ENCODE assay signal across 8 cellular contexts in genomic region chr3:25592510-25592968, GRCh38.
DNase-seq lines count a peak whose midpoint lies in the region; ATAC-seq and TF ChIP-seq lines count a peak whose summit lies in the region.

No MANE protein-coding gene starts in this region.

- no peaks in the 10 kb centered on the region for H3K27me3 Mint-ChIP-seq in activated B cell treated with CpG ODN at 0.5 μM for 24 hours

- peaks cover 17% of the 10 kb centered on the region for H3K36me3 Mint-ChIP-seq in activated B cell treated with CpG ODN at 0.5 μM for 24 hours (ENCODE audit: low read depth)

- H3K4me3 ChIP-seq in upper lobe of right lung, result no peak overlapping the region

- peak; percentile 18 for ATAC-seq in activated B cell treated with CpG ODN at 0.5 μM for 24 hours (ENCODE audit: low read depth)
- peak; percentile 65 for ATAC-seq in upper lobe of right lung

- CTCF ChIA-PET in activated B cell treated with CpG ODN at 0.5 μM for 24 hours (lab: Charles Lee), result interaction anchor here (1.0 kb wide), 1 partner anchor 8 kb away, joined by 4 read pairs; no protein-coding TSS in a partner anchor

- H3K27ac Mint-ChIP-seq in activated B cell treated with CpG ODN at 0.5 μM for 24 hours, result peak overlapping the region; percentile 27

- no peaks in the 10 kb centered on the region for H3K27me3 ChIP-seq in upper lobe of right lung

- POLR2A ChIA-PET in activated B cell treated with CpG ODN at 0.5 μM for 24 hours (lab: Charles Lee), result no interaction called here

- H3K36me3 ChIP-seq in upper lobe of right lung, result peaks cover 18% of the 10 kb centered on the region

- H3K4me1 ChIP-seq in upper lobe of right lung, result peaks cover 22% of the 10 kb centered on the region

- H3K9me3 Mint-ChIP-seq in activated B cell treated with CpG ODN at 0.5 μM for 24 hours, result peaks cover 5% of the 10 kb centered on the region

- no peaks in the 10 kb centered on the region for H3K4me1 Mint-ChIP-seq in activated B cell treated with CpG ODN at 0.5 μM for 24 hours

- no peak overlapping the region for H3K4me3 Mint-ChIP-seq in activated B cell treated with CpG ODN at 0.5 μM for 24 hours

- TF ChIP-seq CTCF in activated B cell treated with CpG ODN at 0.5 μM for 24 hours (IDR thresholded peaks at IDR 0.05) (no peak), upper lobe of right lung (IDR thresholded peaks at IDR 0.05) (peak; percentile 34)

- peak; percentile 8 for DNase-seq in stimulated activated CD4-positive, alpha-beta T cell treated with anti-CD3 and anti-CD28 coated beads, Interleukin-1b, Interleukin-23, amount 100 ng/mL, for 48 hours
- DNase-seq in stimulated activated CD4-positive, alpha-beta T cell treated with anti-CD3 and anti-CD28 coated beads, Interleukin-4, amount 100 ng/mL, for 1 hour, result no peak
- DNase-seq in activated B cell treated with CpG ODN at 0.5 μM for 24 hours, result no peak
- DNase-seq in iPS-NIHi7 (ENCODE audit: extremely low spot score), result peak; percentile 34
- DNase-seq in upper lobe of right lung, result no peak
- no peak for DNase-seq in midbrain (lab: John Stamatoyannopoulos, UW)
- DNase-seq in NK-92 treated with Interleukin-12 subunit alpha and Interleukin-12 subunit beta, amount 100 ng/mL, for 24 hours (lab: John Stamatoyannopoulos, UW), result no peak
- no peak for DNase-seq in SHP77 treated with DMSO at 0.1 percent for 48 hours (lab: John Stamatoyannopoulos, UW)

- H3K9me3 ChIP-seq in upper lobe of right lung, result no peaks in the 10 kb centered on the region

- intact Hi-C loops in activated B cell treated with CpG ODN at 0.5 μM for 24 hours (cut with micrococcal nuclease) (loop anchor here (5.0 kb wide), 2 partner anchors 820 to 1330 kb away; no protein-coding TSS in a partner anchor), upper lobe of right lung (cut with DNase I) (no loop called here)

- H3K27ac ChIP-seq in upper lobe of right lung, result peak overlapping the region; percentile 12

Comparison
In these comparisons a context has a peak if more than half of its experiments do, and no peak if none do; other contexts are left out.
1. DNase-seq: peak in stimulated activated CD4-positive, alpha-beta T cell treated with anti-CD3 and anti-CD28 coated beads, Interleukin-1b, Interleukin-23, amount 100 ng/mL, for 48 hours (single experiment) and iPS-NIHi7 (single experiment); none in stimulated activated CD4-positive, alpha-beta T cell treated with anti-CD3 and anti-CD28 coated beads, Interleukin-4, amount 100 ng/mL, for 1 hour (single experiment), activated B cell treated with CpG ODN at 0.5 μM for 24 hours (single experiment), upper lobe of right lung (single experiment), midbrain (single experiment), NK-92 treated with Interleukin-12 subunit alpha and Interleukin-12 subunit beta, amount 100 ng/mL, for 24 hours (single experiment) and SHP77 treated with DMSO at 0.1 percent for 48 hours (single experiment).